In genomic region chr20:35776513-35777101, GRCh38 we compare ENCODE assay signal across 8 cellular contexts.
DNase-seq lines count a peak whose midpoint lies in the region; ATAC-seq and TF ChIP-seq lines count a peak whose summit lies in the region.

No MANE protein-coding gene starts in this region.

- no peaks in the 10 kb centered on the region for H3K27me3 Mint-ChIP-seq in dendritic cell treated with granulocyte-macrophage colony-stimulating factor and Interleukin-4, amounts not matched to agents 40 ng/mL and 50 ng/mL, for 4 days
- no peaks in the 10 kb centered on the region for H3K27me3 Mint-ChIP-seq in nephron (ENCODE audit: low read depth)

- peak overlapping the region; percentile 30 for H3K27ac Mint-ChIP-seq in dendritic cell treated with granulocyte-macrophage colony-stimulating factor and Interleukin-4, amounts not matched to agents 40 ng/mL and 50 ng/mL, for 4 days
- H3K27ac Mint-ChIP-seq in nephron = peak overlapping the region in 2 of 3 experiments; percentile 35 to 69

- no peaks in the 10 kb centered on the region for H3K9me3 Mint-ChIP-seq in dendritic cell treated with granulocyte-macrophage colony-stimulating factor and Interleukin-4, amounts not matched to agents 40 ng/mL and 50 ng/mL, for 4 days
- H3K9me3 Mint-ChIP-seq in nephron = peaks cover 2% of the 10 kb centered on the region

- H3K4me3 Mint-ChIP-seq in dendritic cell treated with granulocyte-macrophage colony-stimulating factor and Interleukin-4, amounts not matched to agents 40 ng/mL and 50 ng/mL, for 4 days = no peak overlapping the region
- peak overlapping the region; percentile 18 to 63 (median 57) for H3K4me3 Mint-ChIP-seq in nephron

- TF ChIP-seq CTCF in nephron (IDR thresholded peaks at IDR 0.05; ENCODE audit: unreplicated experiment in 3 of 3) = no peak

- H3K4me1 Mint-ChIP-seq in dendritic cell treated with granulocyte-macrophage colony-stimulating factor and Interleukin-4, amounts not matched to agents 40 ng/mL and 50 ng/mL, for 4 days (ENCODE audit: low read depth) = peaks cover 38% of the 10 kb centered on the region
- peaks cover 32% of the 10 kb centered on the region for H3K4me1 Mint-ChIP-seq in nephron

- intact Hi-C loops in dendritic cell treated with granulocyte-macrophage colony-stimulating factor and Interleukin-4, amounts not matched to agents 40 ng/mL and 50 ng/mL, for 4 days (cut with micrococcal nuclease) = no loop called here

- peak; percentile 46 for DNase-seq in DMS153 treated with DMSO at 0.1 percent for 48 hours (lab: John Stamatoyannopoulos, UW; ENCODE audit: unreplicated experiment)
- peak; percentile 71 for DNase-seq in NCI-H446 treated with DMSO at 0.1 percent for 48 hours (lab: John Stamatoyannopoulos, UW)
- DNase-seq in stimulated activated CD4-positive, alpha-beta T cell treated with anti-CD3 and anti-CD28 coated beads, Interleukin-4, amount 100 ng/mL, for 4 hours = no peak
- DNase-seq in SIG-M5 (lab: John Stamatoyannopoulos, UW) = no peak

- ATAC-seq in GM18511 (IDR thresholded peaks at IDR 0.05; ENCODE audit: unreplicated experiment) (no peak), HG02884 (IDR thresholded peaks at IDR 0.05; ENCODE audit: unreplicated experiment) (no peak)

- peaks cover 55% of the 10 kb centered on the region for H3K36me3 Mint-ChIP-seq in dendritic cell treated with granulocyte-macrophage colony-stimulating factor and Interleukin-4, amounts not matched to agents 40 ng/mL and 50 ng/mL, for 4 days (ENCODE audit: low read depth)
- H3K36me3 Mint-ChIP-seq in nephron (ENCODE audit: low read depth) = peaks cover 23% of the 10 kb centered on the region

Comparison
In these comparisons a context has a peak if more than half of its experiments do, and no peak if none do; other contexts are left out.
1. DNase-seq: peak in DMS153 treated with DMSO at 0.1 percent for 48 hours (single experiment) and NCI-H446 treated with DMSO at 0.1 percent for 48 hours (single experiment); none in stimulated activated CD4-positive, alpha-beta T cell treated with anti-CD3 and anti-CD28 coated beads, Interleukin-4, amount 100 ng/mL, for 4 hours (0 of 2) and SIG-M5 (single experiment).